In the genomic region with DNA sequence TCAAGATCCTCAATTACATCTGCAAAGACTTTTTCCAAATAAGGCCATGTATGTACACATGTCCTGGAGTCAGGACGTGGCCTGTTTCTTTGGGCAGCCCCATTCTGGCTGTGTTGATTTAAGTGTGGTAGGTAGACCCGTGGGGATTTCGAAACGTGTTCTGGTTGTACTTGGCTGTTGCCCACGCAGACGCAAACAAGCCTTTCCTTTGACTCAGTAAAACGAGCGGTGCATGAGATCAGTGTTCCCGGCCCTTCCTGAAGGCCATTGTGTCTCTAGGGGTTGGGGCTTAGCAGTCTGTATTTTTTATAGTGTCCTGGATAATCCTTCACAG, we compare ENCODE assay signal across 8 cellular contexts.
DNase-seq lines count a peak whose midpoint lies in the region; ATAC-seq and TF ChIP-seq lines count a peak whose summit lies in the region.

No MANE protein-coding gene starts in this region.

- peaks cover 16% of the 10 kb centered on the region for H3K36me3 Mint-ChIP-seq in GM23338 (ENCODE audit: low read depth)
- no peaks in the 10 kb centered on the region for H3K36me3 Mint-ChIP-seq in glutamatergic neuron (ENCODE audit: unreplicated experiment)

- H3K4me1 ChIP-seq in GM23338 (ENCODE audit: insufficient read depth) (peaks cover 5% of the 10 kb centered on the region; the same call in 1 of the 2 replicates), SJCRH30 (peaks cover 17% of the 10 kb centered on the region)
- H3K4me1 ChIP-seq in effector memory CD4-positive, alpha-beta T cell (ENCODE audit: control insufficient read depth, insufficient read depth, low read length, poor library complexity, severe bottlenecking), result peaks cover 23% of the 10 kb centered on the region

- TF ChIP-seq CTCF in GM23338 (conservative IDR thresholded peaks at IDR 0.05; ENCODE audit: low read depth in 2 of 2), result no peak
- no peak for TF ChIP-seq CTCF in glutamatergic neuron (IDR thresholded peaks at IDR 0.05; ENCODE audit: partially characterized antibody, unreplicated experiment)

- H3K4me3 ChIP-seq in GM23338, result no peak overlapping the region
- no peak overlapping the region for H3K4me3 ChIP-seq in SJCRH30
- H3K4me3 ChIP-seq in effector memory CD4-positive, alpha-beta T cell (ENCODE audit: insufficient read depth, low read depth, low read length, poor library complexity, severe bottlenecking), result no peak overlapping the region

- H3K27ac ChIP-seq in GM23338 (ENCODE audit: low read depth), result peak overlapping the region; percentile 50; the same call in 1 of the 2 replicates
- no peak overlapping the region for H3K27ac ChIP-seq in SJCRH30
- no peak overlapping the region for H3K27ac ChIP-seq in effector memory CD4-positive, alpha-beta T cell (ENCODE audit: insufficient read depth, low read length, poor library complexity, severe bottlenecking)

- ATAC-seq in GM23338 (no peak), GM21723 (IDR thresholded peaks at IDR 0.05; ENCODE audit: unreplicated experiment) (no peak)

- H3K9me3 Mint-ChIP-seq in GM23338 (no peaks in the 10 kb centered on the region), glutamatergic neuron (ENCODE audit: unreplicated experiment) (peaks cover 8% of the 10 kb centered on the region)

- no peaks in the 10 kb centered on the region for H3K79me2 ChIP-seq in GM23338 (replicated peaks; ENCODE audit: insufficient read depth)

- H4K20me1 ChIP-seq in GM23338 (replicated peaks; ENCODE audit: insufficient read depth), result 0 out of 2 replicates have a peak, but pooled peaks cover 9% of the 10 kb centered on the region

- H3K4me3 Mint-ChIP-seq in GM23338 (no peak overlapping the region), glutamatergic neuron (ENCODE audit: unreplicated experiment) (peak overlapping the region; percentile 41)

- H2AFZ ChIP-seq in GM23338, result no peak overlapping the region

- peaks cover 6% of the 10 kb centered on the region; the same call in 1 of the 2 replicates for H3K36me3 ChIP-seq in GM23338 (ENCODE audit: insufficient read depth)
- peaks cover 26% of the 10 kb centered on the region for H3K36me3 ChIP-seq in SJCRH30
- H3K36me3 ChIP-seq in effector memory CD4-positive, alpha-beta T cell (ENCODE audit: control insufficient read depth, insufficient read depth, low read length), result peaks cover 20% of the 10 kb centered on the region

- H3K9me2 ChIP-seq in GM23338 (ENCODE audit: insufficient read depth), result no peaks in the 10 kb centered on the region

- peaks cover 29% of the 10 kb centered on the region; the same call in 1 of the 2 replicates for H3F3A ChIP-seq in GM23338 (replicated peaks; ENCODE audit: low read depth)

- H3K27ac Mint-ChIP-seq in GM23338 (peak overlapping the region; percentile 14; the same call in 1 of the 2 replicates), glutamatergic neuron (ENCODE audit: unreplicated experiment) (peak overlapping the region; percentile 43)

- no peaks in the 10 kb centered on the region for H3K9me3 ChIP-seq in SJCRH30 (replicated peaks)
- no peaks in the 10 kb centered on the region for H3K9me3 ChIP-seq in effector memory CD4-positive, alpha-beta T cell (ENCODE audit: control insufficient read depth, low read length)

- H3K4me1 Mint-ChIP-seq in GM23338 (peaks cover 17% of the 10 kb centered on the region), glutamatergic neuron (ENCODE audit: low read depth, unreplicated experiment) (peaks cover 18% of the 10 kb centered on the region)

- H3K4me2 ChIP-seq in GM23338, result no peak overlapping the region

- DNase-seq in GM23338 (ENCODE audit: low spot score) (no peak), SJCRH30 (peak; percentile 55 to 67), glutamatergic neuron (no peak), smooth muscle cell of the brain vasculature (ENCODE audit: low read depth, low spot score) (peak; percentile 76), SW480 (ENCODE audit: low spot score) (no peak)
- no peak for DNase-seq in activated CD4-positive, alpha-beta T cell treated with anti-CD3 and anti-CD28 coated beads, Interleukin-2, amount 50 U/mL, for 1 hour
- no peak for DNase-seq in effector memory CD4-positive, alpha-beta T cell

- no peaks in the 10 kb centered on the region for H3K27me3 ChIP-seq in GM23338 (ENCODE audit: insufficient read depth)
- no peaks in the 10 kb centered on the region for H3K27me3 ChIP-seq in SJCRH30
- no peaks in the 10 kb centered on the region for H3K27me3 ChIP-seq in effector memory CD4-positive, alpha-beta T cell (replicated peaks; ENCODE audit: control insufficient read depth, insufficient read depth, low read length, poor library complexity, severe bottlenecking)

- peaks cover 12% of the 10 kb centered on the region for H3K27me3 Mint-ChIP-seq in GM23338 (ENCODE audit: insufficient read depth, low read depth, poor library complexity)
- peaks cover 10% of the 10 kb centered on the region for H3K27me3 Mint-ChIP-seq in glutamatergic neuron (ENCODE audit: unreplicated experiment)

TF ChIP-seq in GM23338, 12 proteins besides CTCF, POLR2A, EP300 and RAD21 (continues in another document):
- TF ChIP-seq JUNB (IDR thresholded peaks at IDR 0.05; ENCODE audit: unreplicated experiment) (no peak), EZH2 (IDR thresholded peaks at IDR 0.05; ENCODE audit: low read depth, unreplicated experiment) (no peak), NANOG (IDR thresholded peaks at IDR 0.05; ENCODE audit: borderline replicate concordance) (no peak), POLR2AphosphoS5 (IDR thresholded peaks at IDR 0.05; ENCODE audit: low read depth) (no peak), CREB1 (CRISPR knock-in tag; IDR thresholded peaks at IDR 0.05; ENCODE audit: low read depth) (no peak), ZNF114 (CRISPR knock-in tag; IDR thresholded peaks at IDR 0.05) (no peak), EZH2phosphoT487 (IDR thresholded peaks at IDR 0.05; ENCODE audit: unreplicated experiment) (no peak)
- TF ChIP-seq, protein P1, sequence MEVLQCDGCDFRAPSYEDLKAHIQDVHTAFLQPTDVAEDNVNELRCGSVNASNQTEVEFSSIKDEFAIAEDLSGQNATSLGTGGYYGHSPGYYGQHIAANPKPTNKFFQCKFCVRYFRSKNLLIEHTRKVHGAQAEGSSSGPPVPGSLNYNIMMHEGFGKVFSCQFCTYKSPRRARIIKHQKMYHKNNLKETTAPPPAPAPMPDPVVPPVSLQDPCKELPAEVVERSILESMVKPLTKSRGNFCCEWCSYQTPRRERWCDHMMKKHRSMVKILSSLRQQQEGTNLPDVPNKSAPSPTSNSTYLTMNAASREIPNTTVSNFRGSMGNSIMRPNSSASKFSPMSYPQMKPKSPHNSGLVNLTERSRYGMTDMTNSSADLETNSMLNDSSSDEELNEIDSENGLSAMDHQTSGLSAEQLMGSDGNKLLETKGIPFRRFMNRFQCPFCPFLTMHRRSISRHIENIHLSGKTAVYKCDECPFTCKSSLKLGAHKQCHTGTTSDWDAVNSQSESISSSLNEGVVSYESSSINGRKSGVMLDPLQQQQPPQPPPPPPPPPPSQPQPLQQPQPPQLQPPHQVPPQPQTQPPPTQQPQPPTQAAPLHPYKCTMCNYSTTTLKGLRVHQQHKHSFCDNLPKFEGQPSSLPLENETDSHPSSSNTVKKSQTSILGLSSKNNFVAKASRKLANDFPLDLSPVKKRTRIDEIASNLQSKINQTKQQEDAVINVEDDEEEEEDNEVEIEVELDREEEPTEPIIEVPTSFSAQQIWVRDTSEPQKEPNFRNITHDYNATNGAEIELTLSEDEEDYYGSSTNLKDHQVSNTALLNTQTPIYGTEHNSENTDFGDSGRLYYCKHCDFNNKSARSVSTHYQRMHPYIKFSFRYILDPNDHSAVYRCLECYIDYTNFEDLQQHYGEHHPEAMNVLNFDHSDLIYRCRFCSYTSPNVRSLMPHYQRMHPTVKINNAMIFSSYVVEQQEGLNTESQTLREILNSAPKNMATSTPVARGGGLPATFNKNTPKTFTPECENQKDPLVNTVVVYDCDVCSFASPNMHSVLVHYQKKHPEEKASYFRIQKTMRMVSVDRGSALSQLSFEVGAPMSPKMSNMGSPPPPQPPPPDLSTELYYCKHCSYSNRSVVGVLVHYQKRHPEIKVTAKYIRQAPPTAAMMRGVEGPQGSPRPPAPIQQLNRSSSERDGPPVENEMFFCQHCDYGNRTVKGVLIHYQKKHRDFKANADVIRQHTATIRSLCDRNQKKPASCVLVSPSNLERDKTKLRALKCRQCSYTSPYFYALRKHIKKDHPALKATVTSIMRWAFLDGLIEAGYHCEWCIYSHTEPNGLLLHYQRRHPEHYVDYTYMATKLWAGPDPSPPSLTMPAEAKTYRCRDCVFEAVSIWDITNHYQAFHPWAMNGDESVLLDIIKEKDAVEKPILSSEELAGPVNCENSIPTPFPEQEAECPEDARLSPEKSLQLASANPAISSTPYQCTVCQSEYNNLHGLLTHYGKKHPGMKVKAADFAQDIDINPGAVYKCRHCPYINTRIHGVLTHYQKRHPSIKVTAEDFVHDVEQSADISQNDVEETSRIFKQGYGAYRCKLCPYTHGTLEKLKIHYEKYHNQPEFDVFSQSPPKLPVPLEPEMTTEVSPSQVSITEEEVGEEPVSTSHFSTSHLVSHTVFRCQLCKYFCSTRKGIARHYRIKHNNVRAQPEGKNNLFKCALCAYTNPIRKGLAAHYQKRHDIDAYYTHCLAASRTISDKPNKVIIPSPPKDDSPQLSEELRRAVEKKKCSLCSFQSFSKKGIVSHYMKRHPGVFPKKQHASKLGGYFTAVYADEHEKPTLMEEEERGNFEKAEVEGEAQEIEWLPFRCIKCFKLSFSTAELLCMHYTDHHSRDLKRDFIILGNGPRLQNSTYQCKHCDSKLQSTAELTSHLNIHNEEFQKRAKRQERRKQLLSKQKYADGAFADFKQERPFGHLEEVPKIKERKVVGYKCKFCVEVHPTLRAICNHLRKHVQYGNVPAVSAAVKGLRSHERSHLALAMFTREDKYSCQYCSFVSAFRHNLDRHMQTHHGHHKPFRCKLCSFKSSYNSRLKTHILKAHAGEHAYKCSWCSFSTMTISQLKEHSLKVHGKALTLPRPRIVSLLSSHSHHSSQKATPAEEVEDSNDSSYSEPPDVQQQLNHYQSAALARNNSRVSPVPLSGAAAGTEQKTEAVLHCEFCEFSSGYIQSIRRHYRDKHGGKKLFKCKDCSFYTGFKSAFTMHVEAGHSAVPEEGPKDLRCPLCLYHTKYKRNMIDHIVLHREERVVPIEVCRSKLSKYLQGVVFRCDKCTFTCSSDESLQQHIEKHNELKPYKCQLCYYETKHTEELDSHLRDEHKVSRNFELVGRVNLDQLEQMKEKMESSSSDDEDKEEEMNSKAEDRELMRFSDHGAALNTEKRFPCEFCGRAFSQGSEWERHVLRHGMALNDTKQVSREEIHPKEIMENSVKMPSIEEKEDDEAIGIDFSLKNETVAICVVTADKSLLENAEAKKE (CRISPR knock-in tag; IDR thresholded peaks at IDR 0.05), result no peak

Comparison
In these comparisons a context has a peak if more than half of its experiments do, and no peak if none do; other contexts are left out.
1. DNase-seq: peak in SJCRH30 (2 of 2) and smooth muscle cell of the brain vasculature (single experiment); none in GM23338 (single experiment), glutamatergic neuron (single experiment), SW480 (single experiment), activated CD4-positive, alpha-beta T cell treated with anti-CD3 and anti-CD28 coated beads, Interleukin-2, amount 50 U/mL, for 1 hour (single experiment) and effector memory CD4-positive, alpha-beta T cell (0 of 3).